ENCODE assay signal across 10 cellular contexts in genomic region chr1:40399984-40400704, GRCh38. TPM values are rescaled to one million over a fixed set of nuclear protein-coding genes. Genes with fewer than 3 reads are reported as not detected.
A peak's percentile ranks its signal among the peaks of the same experiment; 100 is the strongest.
DNase-seq lines count a peak whose midpoint lies in the region; ATAC-seq and TF ChIP-seq lines count a peak whose summit lies in the region.
"Had no signal": no experiment of that assay in that cellular context is flagged by ENCODE, and none has a peak within 500 bp of the region (broad histone marks: within the 10 kb centered on the region; RNA-seq: fewer than 3 reads in every experiment).

No MANE protein-coding gene starts in this region.

- H3K36me3 Mint-ChIP-seq in activated naive CD4-positive, alpha-beta T cell treated with anti-CD3 and anti-CD28 coated beads, Interleukin-2, amount 10 ng/mL, durations not matched to agents 7 days and 5 days: peaks cover 36% of the 10 kb centered on the region
- H3K36me3 Mint-ChIP-seq in activated naive CD8-positive, alpha-beta T cell treated with anti-CD3 and anti-CD28 coated beads, Interleukin-2, amount 50 U/mL, for 24 hours (ENCODE audit: low read depth): peaks cover 33% of the 10 kb centered on the region

- H3K4me3 ChIP-seq in adrenal gland (no peak overlapping the region), prostate gland (no peak overlapping the region)

- TF ChIP-seq POLR2A in adrenal gland (IDR thresholded peaks at IDR 0.05): no peak
- TF ChIP-seq POLR2A in prostate gland (IDR thresholded peaks at IDR 0.05): no peak

- H3K27me3 Mint-ChIP-seq in activated naive CD4-positive, alpha-beta T cell treated with anti-CD3 and anti-CD28 coated beads, Interleukin-2, amount 10 ng/mL, durations not matched to agents 7 days and 5 days: no peaks in the 10 kb centered on the region
- no peaks in the 10 kb centered on the region for H3K27me3 Mint-ChIP-seq in activated naive CD8-positive, alpha-beta T cell treated with anti-CD3 and anti-CD28 coated beads, Interleukin-2, amount 50 U/mL, for 24 hours

- 78 to 82% (median 80%) methylated on average over 4 of the region's 4 CpGs for WGBS in adrenal gland, 4 donors
- WGBS in prostate gland: 81% methylated on average over 4 of the region's 4 CpGs

- H3K27ac Mint-ChIP-seq in activated naive CD4-positive, alpha-beta T cell treated with anti-CD3 and anti-CD28 coated beads, Interleukin-2, amount 10 ng/mL, durations not matched to agents 7 days and 5 days: peak overlapping the region; percentile 24
- H3K27ac Mint-ChIP-seq in activated naive CD8-positive, alpha-beta T cell treated with anti-CD3 and anti-CD28 coated beads, Interleukin-2, amount 50 U/mL, for 24 hours: peak overlapping the region; percentile 84

- H3K4me1 ChIP-seq in adrenal gland (replicated peaks in 1 of 2) (peaks cover 0 to 8% of the 10 kb centered on the region in 2 donors), prostate gland (replicated peaks) (no peaks in the 10 kb centered on the region)

- ATAC-seq in HG03103 (IDR thresholded peaks at IDR 0.05; ENCODE audit: low read depth, unreplicated experiment): peak; percentile 43
- peak; percentile 41 for ATAC-seq in activated naive CD8-positive, alpha-beta T cell treated with anti-CD3 and anti-CD28 coated beads, Interleukin-2, amount 50 U/mL, for 24 hours
- ATAC-seq: HCT116 had no signal

- intact Hi-C loops in adrenal gland (cut with DNase I): loop anchor here (5.0 to 10.0 kb wide), 3 partner anchors 58 to 255 kb away; no protein-coding TSS in a partner anchor
- intact Hi-C loops in prostate gland (cut with DNase I): loop anchor here (10.0 kb wide), 1 partner anchor 85 kb away; the partner anchor contains the start of gene COL9A2

- H3K9me3 ChIP-seq in adrenal gland (replicated peaks in 1 of 3) (no peaks in the 10 kb centered on the region), prostate gland (no peaks in the 10 kb centered on the region)

- no peak for TF ChIP-seq CTCF in adrenal gland (IDR thresholded peaks at IDR 0.05)
- no peak for TF ChIP-seq CTCF in prostate gland (IDR thresholded peaks at IDR 0.05)

- no peaks in the 10 kb centered on the region for H3K9me3 Mint-ChIP-seq in activated naive CD4-positive, alpha-beta T cell treated with anti-CD3 and anti-CD28 coated beads, Interleukin-2, amount 10 ng/mL, durations not matched to agents 7 days and 5 days
- peaks cover 4% of the 10 kb centered on the region for H3K9me3 Mint-ChIP-seq in activated naive CD8-positive, alpha-beta T cell treated with anti-CD3 and anti-CD28 coated beads, Interleukin-2, amount 50 U/mL, for 24 hours

- CTCF ChIA-PET in activated naive CD4-positive, alpha-beta T cell treated with anti-CD3 and anti-CD28 coated beads, Interleukin-2, amount 10 ng/mL, durations not matched to agents 7 days and 5 days (lab: Charles Lee): interaction anchor here (0.6 to 2.2 kb wide), 7 partner anchors 11 to 1153 kb away, joined by 3 to 12 read pairs (median 4); no protein-coding TSS in a partner anchor

- no peaks in the 10 kb centered on the region for H3K27me3 ChIP-seq in adrenal gland
- no peaks in the 10 kb centered on the region for H3K27me3 ChIP-seq in prostate gland (replicated peaks; ENCODE audit: insufficient read depth)

- H3K4me1 Mint-ChIP-seq in activated naive CD4-positive, alpha-beta T cell treated with anti-CD3 and anti-CD28 coated beads, Interleukin-2, amount 10 ng/mL, durations not matched to agents 7 days and 5 days: peaks cover 83% of the 10 kb centered on the region
- H3K4me1 Mint-ChIP-seq in activated naive CD8-positive, alpha-beta T cell treated with anti-CD3 and anti-CD28 coated beads, Interleukin-2, amount 50 U/mL, for 24 hours: peaks cover 93% of the 10 kb centered on the region

- H3K27ac ChIP-seq in temporal lobe (ENCODE audit: low read depth, low read length) (peak overlapping the region; percentile 18), adrenal gland (peak overlapping the region in 2 of 5 donors; percentile 14 to 28), prostate gland (no peak overlapping the region)

- no peak overlapping the region for H3K4me3 Mint-ChIP-seq in activated naive CD4-positive, alpha-beta T cell treated with anti-CD3 and anti-CD28 coated beads, Interleukin-2, amount 10 ng/mL, durations not matched to agents 7 days and 5 days
- H3K4me3 Mint-ChIP-seq in activated naive CD8-positive, alpha-beta T cell treated with anti-CD3 and anti-CD28 coated beads, Interleukin-2, amount 50 U/mL, for 24 hours: peak overlapping the region; percentile 37

- DNase-seq in activated naive CD4-positive, alpha-beta T cell treated with anti-CD3 and anti-CD28 coated beads, Interleukin-2, amount 10 ng/mL, durations not matched to agents 7 days and 5 days: no peak
- DNase-seq in activated naive CD4-positive, alpha-beta T cell treated with anti-CD3 and anti-CD28 coated beads, Interleukin-2, amount 50 U/mL, for 16 hours: no peak
- DNase-seq in activated naive CD8-positive, alpha-beta T cell treated with anti-CD3 and anti-CD28 coated beads, Interleukin-2, amount 50 U/mL, for 24 hours: no peak
- DNase-seq in NCI-H748 (lab: John Stamatoyannopoulos, UW; ENCODE audit: unreplicated experiment): no peak
- DNase-seq in adrenal gland: no peak
- DNase-seq in prostate gland (ENCODE audit: low spot score): no peak
- DNase-seq: NK-92 treated with Interleukin-12 subunit alpha and Interleukin-12 subunit beta, amount 100 ng/mL, for 24 hours had no signal

- H3K36me3 ChIP-seq in adrenal gland (replicated peaks in 1 of 2) (no peaks in the 10 kb centered on the region), prostate gland (no peaks in the 10 kb centered on the region)

RNA-seq across cellular contexts. Expression of gene SMAP2, which starts 26.6 kb away (rescaled TPM):
- total RNA-seq in temporal lobe (27.3 TPM), adrenal gland (10 to 100 TPM; 25.4 to 52.8 (median 38.9) TPM), prostate gland (10 to 100 TPM; 22.0 to 39.6 TPM)
- polyA plus RNA-seq in adrenal gland: 10 to 100 TPM; 15.0 to 55.9 (median 20.1) TPM

RNA-seq across cellular contexts. Expression of gene ZFP69B, which starts 50.1 kb away (rescaled TPM):
- total RNA-seq in temporal lobe (18.9 TPM), adrenal gland (1 to 10 TPM in 6 of 8 donors, under 1 TPM in 2; 0.68 to 2.6 (median 1.3) TPM), prostate gland (1 to 10 TPM in 1 of 2 donors, under 1 TPM in 1; 0.46 to 2.9 TPM)
- polyA plus RNA-seq in adrenal gland: 1 to 10 TPM in 1 of 3 donors, under 1 TPM in 2; 0.34 to 2.1 (median 0.97) TPM
